8 cellular contexts compared by ENCODE assay signal in the genomic region with DNA sequence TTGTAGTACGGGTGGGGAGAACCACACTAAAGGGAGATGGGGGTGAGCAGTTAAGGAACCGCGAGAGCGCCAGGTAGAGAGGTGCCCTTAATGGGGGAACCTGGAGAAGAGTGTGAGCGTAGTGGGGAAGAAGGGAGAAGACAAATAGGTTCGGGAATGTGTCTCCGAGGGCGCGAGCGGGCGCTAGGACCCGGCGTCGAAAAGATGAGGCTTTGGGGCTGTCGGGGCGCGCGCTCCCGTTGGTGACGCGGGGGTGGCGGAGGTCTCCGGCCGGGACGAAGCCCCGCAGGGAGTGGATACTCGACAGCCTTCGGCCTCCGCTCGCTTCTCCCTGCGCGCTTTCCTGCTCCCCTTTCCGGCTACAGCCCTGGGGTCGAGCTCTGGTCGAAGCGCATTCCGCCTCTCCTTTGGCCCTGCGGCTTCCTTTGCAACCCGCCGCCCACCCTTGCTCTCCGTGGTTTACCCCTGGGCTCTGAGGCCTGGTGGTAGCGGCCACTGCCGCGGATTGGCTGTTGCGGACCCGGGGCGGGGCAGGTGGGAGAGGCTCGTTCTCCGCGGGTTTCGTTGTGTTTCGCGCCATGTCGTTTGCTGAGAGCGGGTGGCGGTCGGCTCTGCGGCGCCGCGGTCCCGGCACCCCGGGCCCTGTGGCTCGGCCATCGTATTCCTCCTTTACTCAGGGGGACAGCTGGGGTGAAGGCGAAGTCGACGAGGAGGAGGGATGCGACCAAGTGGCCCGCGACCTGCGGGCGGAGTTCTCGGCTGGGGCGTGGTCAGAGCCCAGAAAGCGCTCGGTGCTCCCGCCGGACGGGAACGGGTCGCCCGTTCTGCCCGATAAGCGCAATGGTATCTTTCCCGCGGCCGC. TPM values are rescaled to one million over a fixed set of nuclear protein-coding genes. Genes with fewer than 3 reads are reported as not detected.
DNase-seq lines count a peak whose midpoint lies in the region; ATAC-seq, FAIRE-seq and TF ChIP-seq lines count a peak whose summit lies in the region.

ARL6IP6 (plus strand) TSS at position 574 of the 862 bp plus-strand sequence; CDS start at position 579, 5 bp downstream.

- TF ChIP-seq RAD21 in HepG2 (CRISPR knock-in tag; IDR thresholded peaks at IDR 0.05), result peak; percentile 38

- CTCF ChIA-PET in HepG2 (lab: Yijun Ruan, JAX; ENCODE audit: low intra/inter-chr PET ratio, low total read pairs), result interaction anchor here (1.4 kb wide), 1 partner anchor 22 kb away, joined by 3 read pairs; no protein-coding TSS in a partner anchor

- 0% methylated on average over 35 of the region's 88 CpGs for WGBS in HepG2 (ENCODE audit: low lambda C conversion rate)

- peak within 1 kb of the TSS; percentile 78 for H3K4me2 ChIP-seq in HepG2 (ENCODE audit: low read depth, low read length)

- TF ChIP-seq EP300 in HepG2 (IDR thresholded peaks at IDR 0.05; ENCODE audit: low read depth in 2 of 2, low read length in 2 of 2) (peak in 1 of 2 experiments; percentile 7; a peak in 1 of 4 replicates), HepG2 (CRISPR knock-in tag; IDR thresholded peaks at IDR 0.05; ENCODE audit: borderline replicate concordance) (no peak)

- ATAC-seq in GM19452 (IDR thresholded peaks at IDR 0.05; ENCODE audit: unreplicated experiment) (peak; percentile 69), HG03575 (IDR thresholded peaks at IDR 0.05; ENCODE audit: extremely low read depth, insufficient number of reproducible peaks, low FRiP score, unreplicated experiment) (peak; percentile 38), HepG2 (peak; percentile 87)

- peak; percentile 85 to 95 for TF ChIP-seq POLR2A in HepG2 (IDR thresholded peaks at IDR 0.05; ENCODE audit: insufficient read depth in 1 of 2, low read depth in 2 of 2, low read length in 2 of 2)

- POLR2A ChIA-PET in HepG2 (lab: Yijun Ruan, JAX), result interaction anchor here (0.9 to 2.2 kb wide), 9 partner anchors 8 to 890 kb away, joined by 4 to 20 read pairs (median 8); partner anchors contain the start of gene ARL5A

- H3K27me3 ChIP-seq in HepG2 (ENCODE audit: control insufficient read depth in 1 of 2, insufficient read depth in 2 of 2, low read length in 2 of 2), result no peaks in the 10 kb centered on the region; a peak in 1 of 5 replicates

- no TSS peak for BruUV-seq in HepG2 (replicated peaks; lab: Mats Ljungman, UMichigan)

- H3K27ac ChIP-seq in HepG2 (ENCODE audit: extremely low read length, insufficient read depth, low read length), result peak within 1 kb of the TSS; percentile 97

- H2AFZ ChIP-seq in HepG2 (ENCODE audit: low read length), result no peak within 1 kb of the TSS

- in situ Hi-C loops in HepG2 (cut with HindIII; ENCODE audit: extremely low pct_ligation_motif_present, low pct_unique_long_range_greater_than_20kb), result loop anchor here (5.0 to 10.0 kb wide), 2 partner anchors 541 to 893 kb away; partner anchors contain the start of genes ARL5A and STAM2

- no peak for FAIRE-seq in HepG2 (lab: Jason Lieb, UNC)

- peaks cover 42% of the 10 kb centered on the region for H4K20me1 ChIP-seq in HepG2 (ENCODE audit: insufficient read depth, low read length)

- H3K9ac ChIP-seq in HepG2 (ENCODE audit: insufficient read depth, low read depth, low read length), result peak within 1 kb of the TSS; percentile 96

- intact Hi-C loops in HepG2 (cut with micrococcal nuclease; ENCODE audit: unreplicated experiment), result loop anchor here (5.0 kb wide), 1 partner anchor 541 kb away; the partner anchor contains the start of gene STAM2

- peaks cover 61% of the 10 kb centered on the region for H3K4me1 ChIP-seq in HepG2 (ENCODE audit: insufficient read depth, low read length)

- DNase-seq in CD1c-positive myeloid dendritic cell (ENCODE audit: extremely low spot score) (peak; percentile 96), NCI-H82 (lab: John Stamatoyannopoulos, UW) (peak; percentile 96), dermis blood vessel endothelial cell (peak; percentile 94), HepG2 (ENCODE audit: low spot score) (peak; percentile 91)
- peak; percentile 93 to 94 for DNase-seq in activated CD4-positive, alpha-beta T cell treated with anti-CD3 and anti-CD28 coated beads, Interleukin-2, amount 50 U/mL, for 48 hours
- peak; percentile 84 to 86 for DNase-seq in stimulated activated CD4-positive, alpha-beta T cell treated with anti-CD3 and anti-CD28 coated beads, Interleukin-2, amount 100 ng/mL, for 48 hours

- H3K79me2 ChIP-seq in HepG2 (ENCODE audit: insufficient read depth, low read length), result peaks cover 83% of the 10 kb centered on the region

- H3K4me3 ChIP-seq in HepG2 (replicated peaks in 1 of 3; ENCODE audit: insufficient read depth in 1 of 3, low read depth in 2 of 3, low read length in 3 of 3), result peak within 1 kb of the TSS; percentile 75 to 96 (median 82)

- no peaks in the 10 kb centered on the region for H3K9me3 ChIP-seq in HepG2 (ENCODE audit: low read length)

- H3K36me3 ChIP-seq in HepG2 (replicated peaks in 1 of 2; ENCODE audit: control insufficient read depth in 1 of 2, insufficient read depth in 2 of 2, low read length in 2 of 2), result peaks cover 0 to 20% of the 10 kb centered on the region in 2 experiments; a peak in 3 of 5 replicates

- TF ChIP-seq CTCF in HepG2 (CRISPR knock-in tag; IDR thresholded peaks at IDR 0.05), result peak; percentile 6

TF ChIP-seq in HepG2, 621 proteins besides CTCF, POLR2A, EP300 and RAD21 (continues in another document):
- TF ChIP-seq ZNF317 (CRISPR knock-in tag; IDR thresholded peaks at IDR 0.05) (peak; percentile 86), KLF13 (CRISPR knock-in tag; IDR thresholded peaks at IDR 0.05) (peak; percentile 87; the same call in 1 of the 2 replicates), FOXM1 (CRISPR knock-in tag; IDR thresholded peaks at IDR 0.05) (0 out of 2 replicates have a peak, but pooled peaks have one; percentile 10), ZMYM2 (CRISPR knock-in tag; IDR thresholded peaks at IDR 0.05) (no peak), ZFX (CRISPR knock-in tag; IDR thresholded peaks at IDR 0.05; ENCODE audit: low read depth) (peak; percentile 80), ZNF33A (CRISPR knock-in tag; IDR thresholded peaks at IDR 0.05; ENCODE audit: borderline replicate concordance) (peak; percentile 83; the same call in 1 of the 2 replicates)
- TF ChIP-seq, protein P1, sequence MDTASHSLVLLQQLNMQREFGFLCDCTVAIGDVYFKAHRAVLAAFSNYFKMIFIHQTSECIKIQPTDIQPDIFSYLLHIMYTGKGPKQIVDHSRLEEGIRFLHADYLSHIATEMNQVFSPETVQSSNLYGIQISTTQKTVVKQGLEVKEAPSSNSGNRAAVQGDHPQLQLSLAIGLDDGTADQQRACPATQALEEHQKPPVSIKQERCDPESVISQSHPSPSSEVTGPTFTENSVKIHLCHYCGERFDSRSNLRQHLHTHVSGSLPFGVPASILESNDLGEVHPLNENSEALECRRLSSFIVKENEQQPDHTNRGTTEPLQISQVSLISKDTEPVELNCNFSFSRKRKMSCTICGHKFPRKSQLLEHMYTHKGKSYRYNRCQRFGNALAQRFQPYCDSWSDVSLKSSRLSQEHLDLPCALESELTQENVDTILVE (CRISPR knock-in tag; IDR thresholded peaks at IDR 0.05), result no peak; the same call in 1 of the 2 replicates

RNA-seq across cellular contexts. Expression of gene ARL6IP6, which starts in this region (rescaled TPM):
- total RNA-seq in dermis blood vessel endothelial cell (29.6 and 41.4 TPM in 2 replicates), HepG2 (2016; rRNA removed; fragmentation: Illumina TruSeq; extraction: Trizol) (37.0 and 45.0 TPM in 2 replicates)
- 10.2 and 14.5 TPM in 2 replicates for total RNA-seq in HepG2 (2016; cell fraction: cytosol; rRNA removed; fragmentation: Illumina TruSeq; extraction: Trizol; ENCODE audit: low read depth)
- total RNA-seq in HepG2 (2016; cell fraction: insoluble cytoplasmic fraction; rRNA removed; fragmentation: Illumina TruSeq; extraction: Trizol), result 39.8 and 51.4 TPM in 2 replicates
- 26.9 and 28.4 TPM in 2 replicates for total RNA-seq in HepG2 (2016; cell fraction: membrane; rRNA removed; fragmentation: Illumina TruSeq; extraction: Trizol)
- total RNA-seq in HepG2 (2016; cell fraction: nucleus; rRNA removed; fragmentation: Illumina TruSeq; extraction: Trizol), result 35.9 and 36.0 TPM in 2 replicates
- 44.8 and 65.9 TPM in 2 replicates for polyA plus RNA-seq in HepG2 (2011; rRNA removed)
- 37.3 and 60.4 TPM in 2 replicates for polyA plus RNA-seq in HepG2 (2011; cell fraction: cytosol; rRNA removed)
- 55.7 and 74.9 TPM in 2 replicates for polyA plus RNA-seq in HepG2 (2011; cell fraction: nucleus; rRNA removed)
- polyA plus RNA-seq in HepG2 (2012), result 33.9 and 42.3 TPM in 2 replicates
- 12.5 and 14.3 TPM in 2 replicates for polyA plus RNA-seq in HepG2 (2016; cell fraction: cytosol; fragmentation: Illumina TruSeq; extraction: Trizol; ENCODE audit: low read depth)
- 38.5 and 44.9 TPM in 2 replicates for polyA plus RNA-seq in HepG2 (2016; cell fraction: insoluble cytoplasmic fraction; fragmentation: Illumina TruSeq; extraction: Trizol; ENCODE audit: low read depth)
- 20.8 and 22.0 TPM in 2 replicates for polyA plus RNA-seq in HepG2 (2016; cell fraction: membrane; fragmentation: Illumina TruSeq; extraction: Trizol; ENCODE audit: low read depth)
- 79.3 and 79.5 TPM in 2 replicates for polyA plus RNA-seq in HepG2 (2016; cell fraction: nucleus; fragmentation: Illumina TruSeq; extraction: Trizol; ENCODE audit: insufficient read depth, low read depth)
- 6.6 and 17.3 TPM in 2 replicates for polyA minus RNA-seq in HepG2 (2011; rRNA and poly(A)+ RNA removed; ENCODE audit: low replicate concordance)
- 26.2 and 26.8 TPM in 2 replicates for polyA minus RNA-seq in HepG2 (2011; cell fraction: cytosol; rRNA and poly(A)+ RNA removed)
- polyA minus RNA-seq in HepG2 (2011; cell fraction: nucleus; rRNA and poly(A)+ RNA removed), result 39.1 and 39.4 TPM in 2 replicates

Comparison
In these comparisons a context has a peak if more than half of its experiments do, and no peak if none do; other contexts are left out.
1. Peak in every context shown above with its lines: DNase-seq, ATAC-seq, H3K4me3 ChIP-seq and H3K27ac ChIP-seq.